In the genomic region with DNA sequence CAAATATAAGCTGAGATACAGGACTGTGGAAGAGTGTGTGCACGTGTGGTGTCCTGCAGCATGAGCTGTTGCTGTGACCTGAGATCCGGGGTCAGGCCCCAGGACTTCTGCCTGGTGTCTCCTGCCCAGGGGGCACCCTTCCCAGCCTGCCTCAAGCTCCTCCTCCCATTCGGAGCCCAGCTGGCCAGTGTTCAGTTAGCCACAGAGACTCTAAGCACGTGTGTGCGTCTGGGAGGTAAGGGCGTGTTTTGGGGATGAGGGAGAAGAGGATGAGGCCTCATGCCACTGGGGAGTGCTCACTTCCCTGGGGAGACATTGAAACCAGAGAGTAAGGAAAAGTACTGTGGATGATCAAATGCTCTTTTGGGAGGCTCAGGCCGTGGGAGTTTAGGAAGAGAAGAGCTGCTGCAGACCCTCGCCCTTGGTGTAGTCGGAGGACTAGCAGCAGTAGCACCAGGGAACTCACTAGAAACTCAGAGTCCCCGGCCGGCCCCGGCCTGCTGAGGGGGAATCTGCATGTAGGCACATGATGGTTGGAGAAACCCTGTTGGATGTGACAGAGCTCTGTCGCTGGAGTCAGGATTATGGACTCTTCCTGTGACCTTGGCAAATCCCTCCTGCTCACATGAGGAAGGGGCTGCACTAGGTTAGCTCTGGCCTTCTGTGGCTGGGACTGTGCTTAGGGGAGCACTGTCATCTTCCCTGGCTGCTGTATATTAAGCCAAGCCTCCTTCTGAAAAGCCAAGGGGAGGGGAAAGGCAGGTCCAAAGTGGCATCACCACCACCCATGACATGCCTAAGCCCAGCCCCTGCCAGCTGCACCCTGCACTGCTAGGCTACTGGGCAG, we compare ENCODE assay signal across 19 cellular contexts.
DNase-seq lines count a peak whose midpoint lies in the region; ATAC-seq and TF ChIP-seq lines count a peak whose summit lies in the region.
"Had no signal": no experiment of that assay in that cellular context is flagged by ENCODE, and none has a peak within 500 bp of the region (broad histone marks: within the 10 kb centered on the region; RNA-seq: fewer than 3 reads in every experiment).

No MANE protein-coding gene starts in this region.

- H4K20me1 ChIP-seq in osteoblast (ENCODE audit: insufficient read depth, low read length): no peaks in the 10 kb centered on the region

- TF ChIP-seq CTCF in natural killer cell (IDR thresholded peaks at IDR 0.05) (no peak), osteoblast (IDR thresholded peaks at IDR 0.05; ENCODE audit: extremely low read depth, low read depth, low read length) (no peak)

- peak; percentile 42 for DNase-seq in natural killer cell treated with Interleukin-12 subunit alpha and Interleukin-12 subunit beta and Interleukin-15 and Interleukin-18, amount 100 ng/mL, for 72 hours (ENCODE audit: low spot score)
- no peak for DNase-seq in natural killer cell
- DNase-seq in left cardiac atrium: no peak
- DNase-seq in osteoblast (ENCODE audit: insufficient read length, low spot score, missing footprints): peak; percentile 41
- DNase-seq in DMS79 treated with DMSO at 0.1 percent for 48 hours (lab: John Stamatoyannopoulos, UW): no peak
- DNase-seq in activated CD4-positive, alpha-beta memory T cell treated with anti-CD3 and anti-CD28 coated beads, Interleukin-2, amount 10 ng/mL, durations not matched to agents 7 days and 5 days: no peak
- no peak for DNase-seq in NCI-H510A (lab: John Stamatoyannopoulos, UW)
- DNase-seq: activated naive CD4-positive, alpha-beta T cell treated with Interleukin-2 at 50 U/mL for 16 hours; dermis blood vessel endothelial cell; GF-D8; NCI-H1436 treated with DMSO at 0.1 percent for 48 hours; NK-92 treated with Interleukin-12 subunit alpha and Interleukin-12 subunit beta, amount 100 ng/mL, for 24 hours; SJCRH30 had no signal

- no peak overlapping the region for H3K4me3 ChIP-seq in osteoblast (ENCODE audit: insufficient read depth, low read length)
- H3K4me3 ChIP-seq: A549, GM23338, SJCRH30, upper lobe of left lung had no signal

- peaks cover 0 to 4% of the 10 kb centered on the region in 2 donors for H3K4me1 Mint-ChIP-seq in natural killer cell treated with Interleukin-12 subunit alpha and Interleukin-12 subunit beta and Interleukin-15 and Interleukin-18, amount 100 ng/mL, for 72 hours (ENCODE audit: low read depth in 2 of 2)
- no peaks in the 10 kb centered on the region for H3K4me1 Mint-ChIP-seq in natural killer cell
- no peaks in the 10 kb centered on the region for H3K4me1 Mint-ChIP-seq in activated CD4-positive, alpha-beta memory T cell treated with anti-CD3 and anti-CD28 coated beads, Interleukin-2, amount 10 ng/mL, durations not matched to agents 7 days and 5 days
- H3K4me1 Mint-ChIP-seq: GM23338 had no signal

- H2AFZ ChIP-seq in osteoblast (ENCODE audit: low read length): no peak overlapping the region
- H2AFZ ChIP-seq: GM23338 had no signal

- H3K9me3 Mint-ChIP-seq in natural killer cell treated with Interleukin-12 subunit alpha and Interleukin-12 subunit beta and Interleukin-15 and Interleukin-18, amount 100 ng/mL, for 72 hours: no peaks in the 10 kb centered on the region
- no peaks in the 10 kb centered on the region for H3K9me3 Mint-ChIP-seq in natural killer cell
- no peaks in the 10 kb centered on the region for H3K9me3 Mint-ChIP-seq in activated CD4-positive, alpha-beta memory T cell treated with anti-CD3 and anti-CD28 coated beads, Interleukin-2, amount 10 ng/mL, durations not matched to agents 7 days and 5 days
- H3K9me3 Mint-ChIP-seq: GM23338; stimulated activated naive CD8-positive, alpha-beta T cell treated with anti-CD3 and anti-CD28 coated beads, Interleukin-15, Interleukin-2, amounts not matched to agents 100 ng/mL and 50 ng/mL, for 24 hours had no signal

- ATAC-seq in natural killer cell treated with Interleukin-12 subunit alpha and Interleukin-12 subunit beta and Interleukin-15 and Interleukin-18, amount 100 ng/mL, for 72 hours: no peak
- ATAC-seq in natural killer cell: no peak
- peak; percentile 19 to 20 for ATAC-seq in left cardiac atrium
- no peak for ATAC-seq in GM18502 (IDR thresholded peaks at IDR 0.05; ENCODE audit: poor library complexity, unreplicated experiment)
- ATAC-seq: A549, GM23338 had no signal

- H3K36me3 Mint-ChIP-seq in natural killer cell treated with Interleukin-12 subunit alpha and Interleukin-12 subunit beta and Interleukin-15 and Interleukin-18, amount 100 ng/mL, for 72 hours: no peaks in the 10 kb centered on the region
- no peaks in the 10 kb centered on the region for H3K36me3 Mint-ChIP-seq in natural killer cell
- H3K36me3 Mint-ChIP-seq in activated CD4-positive, alpha-beta memory T cell treated with anti-CD3 and anti-CD28 coated beads, Interleukin-2, amount 10 ng/mL, durations not matched to agents 7 days and 5 days (ENCODE audit: low read depth): no peaks in the 10 kb centered on the region

- H3K4me1 ChIP-seq in osteoblast (ENCODE audit: insufficient read depth, low read length): no peaks in the 10 kb centered on the region
- H3K4me1 ChIP-seq: A549 had no signal

- H3K4me2 ChIP-seq in osteoblast (ENCODE audit: insufficient read depth, low read length): no peak overlapping the region
- H3K4me2 ChIP-seq: A549, GM23338, KMS-11 had no signal

- H3K27me3 ChIP-seq in osteoblast (ENCODE audit: insufficient read depth, low read length): peaks cover 18% of the 10 kb centered on the region
- H3K27me3 ChIP-seq: SJCRH30, upper lobe of left lung had no signal

- no peaks in the 10 kb centered on the region for H3K27me3 Mint-ChIP-seq in natural killer cell treated with Interleukin-12 subunit alpha and Interleukin-12 subunit beta and Interleukin-15 and Interleukin-18, amount 100 ng/mL, for 72 hours
- H3K27me3 Mint-ChIP-seq in natural killer cell (ENCODE audit: low read depth in 2 of 2): no peaks in the 10 kb centered on the region
- no peaks in the 10 kb centered on the region for H3K27me3 Mint-ChIP-seq in activated CD4-positive, alpha-beta memory T cell treated with anti-CD3 and anti-CD28 coated beads, Interleukin-2, amount 10 ng/mL, durations not matched to agents 7 days and 5 days
- H3K27me3 Mint-ChIP-seq: stimulated activated naive CD8-positive, alpha-beta T cell treated with anti-CD3 and anti-CD28 coated beads, Interleukin-15, Interleukin-2, amounts not matched to agents 100 ng/mL and 50 ng/mL, for 24 hours had no signal

- no peaks in the 10 kb centered on the region for H3K36me3 ChIP-seq in osteoblast (ENCODE audit: insufficient read depth, low read length)

- H3K9me3 ChIP-seq in osteoblast (ENCODE audit: low read depth, low read length): no peaks in the 10 kb centered on the region
- H3K9me3 ChIP-seq: A549, SJCRH30, upper lobe of left lung had no signal

- H3K4me3 Mint-ChIP-seq in natural killer cell treated with Interleukin-12 subunit alpha and Interleukin-12 subunit beta and Interleukin-15 and Interleukin-18, amount 100 ng/mL, for 72 hours: no peak overlapping the region
- H3K4me3 Mint-ChIP-seq in natural killer cell: no peak overlapping the region
- no peak overlapping the region for H3K4me3 Mint-ChIP-seq in activated CD4-positive, alpha-beta memory T cell treated with anti-CD3 and anti-CD28 coated beads, Interleukin-2, amount 10 ng/mL, durations not matched to agents 7 days and 5 days
- H3K4me3 Mint-ChIP-seq: GM23338; stimulated activated naive CD8-positive, alpha-beta T cell treated with anti-CD3 and anti-CD28 coated beads, Interleukin-15, Interleukin-2, amounts not matched to agents 100 ng/mL and 50 ng/mL, for 24 hours had no signal

- no peaks in the 10 kb centered on the region for H3K79me2 ChIP-seq in osteoblast (ENCODE audit: insufficient read depth, low read length)

- H3K27ac Mint-ChIP-seq in natural killer cell treated with Interleukin-12 subunit alpha and Interleukin-12 subunit beta and Interleukin-15 and Interleukin-18, amount 100 ng/mL, for 72 hours: no peak overlapping the region
- no peak overlapping the region for H3K27ac Mint-ChIP-seq in natural killer cell
- no peak overlapping the region for H3K27ac Mint-ChIP-seq in activated CD4-positive, alpha-beta memory T cell treated with anti-CD3 and anti-CD28 coated beads, Interleukin-2, amount 10 ng/mL, durations not matched to agents 7 days and 5 days
- H3K27ac Mint-ChIP-seq: GM23338; stimulated activated naive CD8-positive, alpha-beta T cell treated with anti-CD3 and anti-CD28 coated beads, Interleukin-15, Interleukin-2, amounts not matched to agents 100 ng/mL and 50 ng/mL, for 24 hours had no signal

- intact Hi-C loops in natural killer cell (cut with micrococcal nuclease) (no loop called here), left cardiac atrium (cut with DNase I) (loop anchor here in 1 of 2 donors (10.0 kb wide), 1 partner anchor 110 kb away; no protein-coding TSS in a partner anchor)

- H3K27ac ChIP-seq in osteoblast (ENCODE audit: low read depth, low read length): no peak overlapping the region
- H3K27ac ChIP-seq: A549, KMS-11, SJCRH30, upper lobe of left lung had no signal

- POLR2A ChIA-PET in activated CD4-positive, alpha-beta memory T cell treated with anti-CD3 and anti-CD28 coated beads, Interleukin-2, amount 10 ng/mL, durations not matched to agents 7 days and 5 days (lab: Charles Lee): no interaction called here

- CTCF ChIA-PET in activated CD4-positive, alpha-beta memory T cell treated with anti-CD3 and anti-CD28 coated beads, Interleukin-2, amount 10 ng/mL, durations not matched to agents 7 days and 5 days (lab: Charles Lee): no interaction called here

Comparison
In these comparisons a context has a peak if more than half of its experiments do, and no peak if none do; other contexts are left out.
1. DNase-seq: peak in natural killer cell treated with Interleukin-12 subunit alpha and Interleukin-12 subunit beta and Interleukin-15 and Interleukin-18, amount 100 ng/mL, for 72 hours (single experiment) and osteoblast (single experiment); none in natural killer cell (single experiment), left cardiac atrium (single experiment), DMS79 treated with DMSO at 0.1 percent for 48 hours (single experiment), activated CD4-positive, alpha-beta memory T cell treated with anti-CD3 and anti-CD28 coated beads, Interleukin-2, amount 10 ng/mL, durations not matched to agents 7 days and 5 days (single experiment) and NCI-H510A (single experiment).
2. ATAC-seq: peak in left cardiac atrium (2 of 2); none in natural killer cell treated with Interleukin-12 subunit alpha and Interleukin-12 subunit beta and Interleukin-15 and Interleukin-18, amount 100 ng/mL, for 72 hours (0 of 2), natural killer cell (0 of 3) and GM18502 (single experiment).